In the genomic region with DNA sequence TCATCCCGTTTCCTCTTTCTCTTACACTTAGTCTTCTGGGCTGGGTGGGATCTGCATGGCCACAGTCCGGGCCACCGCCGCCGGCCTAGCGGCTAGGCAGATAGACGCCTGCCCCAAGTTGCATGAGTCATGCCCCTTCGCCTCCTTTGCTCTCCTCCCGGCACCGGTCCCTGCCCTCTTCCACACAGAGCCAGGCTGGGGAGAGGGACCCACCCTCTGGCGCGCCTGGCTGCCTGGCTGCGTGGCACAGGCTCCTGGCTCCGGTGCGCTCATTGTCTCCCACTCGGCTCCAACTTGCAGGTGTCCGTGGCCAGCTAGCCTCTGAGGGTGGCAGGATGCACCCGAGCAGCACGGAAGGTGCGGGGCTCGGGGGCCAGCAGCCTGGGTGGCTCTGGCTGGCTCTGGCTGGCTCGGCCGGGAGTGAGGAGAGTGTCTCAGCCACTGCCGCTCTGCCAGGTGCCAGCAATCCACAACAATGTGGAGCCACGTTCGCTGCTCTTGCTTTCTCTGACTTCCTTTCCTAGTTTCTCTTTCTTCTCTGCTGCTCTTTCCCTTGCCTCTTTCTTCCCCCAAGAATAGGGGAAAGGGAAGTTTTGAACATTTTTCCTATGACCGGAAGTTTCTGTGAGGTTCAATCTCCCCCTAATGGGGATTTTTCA, we compare ENCODE assay signal across 23 cellular contexts.
"Had no signal": no experiment of that assay in that cellular context is flagged by ENCODE, and none has a peak within 500 bp of the region (broad histone marks: within the 10 kb centered on the region; RNA-seq: fewer than 3 reads in every experiment).

No MANE protein-coding gene starts in this region.

- FAIRE-seq: keratinocyte had no signal

- H3K27ac Mint-ChIP-seq: activated CD4-positive, alpha-beta T cell treated with anti-CD3 and anti-CD28 coated beads for 36 hours; activated naive CD8-positive, alpha-beta T cell; T-cell had no signal

- H3K4me1 ChIP-seq: colonic mucosa, psoas muscle had no signal

- H3K36me3 ChIP-seq: colonic mucosa, upper lobe of right lung had no signal

- ATAC-seq: activated CD4-positive, alpha-beta T cell treated with anti-CD3 and anti-CD28 coated beads for 36 hours; gastrocnemius medialis; heart right ventricle; left ventricle myocardium superior; psoas muscle; sciatic nerve; stimulated activated naive CD8-positive, alpha-beta T cell treated with anti-CD3 and anti-CD28 coated beads, Interleukin-15, Interleukin-2, amounts not matched to agents 100 U/mL and 50 U/mL, for 24 hours; T-cell; upper lobe of right lung had no signal

- H3K4me3 Mint-ChIP-seq: activated CD4-positive, alpha-beta T cell treated with anti-CD3 and anti-CD28 coated beads for 36 hours; activated naive CD8-positive, alpha-beta T cell; T-cell had no signal

- H3K4me3 ChIP-seq: colonic mucosa, gastrocnemius medialis, heart right ventricle, psoas muscle, SK-N-MC, suprapubic skin, upper lobe of right lung had no signal

- H3K27ac ChIP-seq: colonic mucosa, gastrocnemius medialis, heart right ventricle, psoas muscle, SK-N-MC, suprapubic skin, upper lobe of right lung, VCaP had no signal

- H3K27me3 ChIP-seq: colonic mucosa, heart right ventricle, suprapubic skin, upper lobe of right lung had no signal

- H3K27me3 Mint-ChIP-seq: activated CD4-positive, alpha-beta T cell treated with anti-CD3 and anti-CD28 coated beads for 36 hours; activated naive CD8-positive, alpha-beta T cell; T-cell had no signal

- DNase-seq: activated CD4-positive, alpha-beta T cell treated with anti-CD3 and anti-CD28 coated beads for 36 hours; activated CD8-positive, alpha-beta memory T cell treated with anti-CD3 and anti-CD28 coated beads for 24 hours; activated effector memory CD4-positive, alpha-beta T cell treated with Interleukin-2 at 50 U/mL for 16 hours; anterior cingulate cortex; colonic mucosa; effector CD4-positive, alpha-beta T cell; gastrocnemius medialis; heart right ventricle; left ventricle myocardium superior; mesenchymal stem cell; nucleus accumbens; psoas muscle; stimulated activated CD4-positive, alpha-beta T cell treated with anti-CD3 and anti-CD28 coated beads, Interleukin-12 subunit alpha, Interleukin-12 subunit beta, amount 100 ng/mL, for 4 hours; stimulated activated CD4-positive, alpha-beta T cell treated with anti-CD3 and anti-CD28 coated beads, Interleukin-2, amount 100 ng/mL, for 48 hours; stimulated activated naive CD8-positive, alpha-beta T cell treated with anti-CD3 and anti-CD28 coated beads, Interleukin-15, Interleukin-2, amounts not matched to agents 100 U/mL and 50 U/mL, for 24 hours; T-cell; upper lobe of right lung had no signal
